36 cellular contexts compared by ENCODE assay signal in the genomic region with DNA sequence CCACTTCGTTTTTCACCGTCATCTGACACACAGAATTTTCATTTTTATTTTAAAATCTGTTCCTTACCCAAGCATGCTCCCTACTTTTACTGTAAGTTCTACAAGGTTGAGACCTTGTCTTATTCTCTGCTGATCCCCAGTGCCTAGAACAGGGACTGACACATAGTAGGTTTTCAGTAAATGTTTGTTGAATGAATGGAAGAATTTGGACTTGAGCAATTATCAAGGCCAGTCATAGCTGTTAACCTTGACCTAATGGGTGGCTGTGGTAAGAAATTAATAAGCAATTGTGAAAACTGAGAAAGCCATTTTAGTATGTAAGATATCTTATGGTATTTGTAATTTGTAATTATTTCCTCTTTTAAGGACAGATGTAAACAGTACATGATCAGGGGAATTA.
DNase-seq lines count a peak whose midpoint lies in the region; ATAC-seq, FAIRE-seq and TF ChIP-seq lines count a peak whose summit lies in the region.
"Had no signal": no experiment of that assay in that cellular context is flagged by ENCODE, and none has a peak within 500 bp of the region (broad histone marks: within the 10 kb centered on the region; RNA-seq: fewer than 3 reads in every experiment).

No MANE protein-coding gene starts in this region.

- no peak overlapping the region for H3K18ac ChIP-seq in mesenchymal stem cell (ENCODE audit: low read depth in 1 of 2, low read length in 2 of 2)

- H3K27ac ChIP-seq in breast epithelium = no peak overlapping the region
- no peak overlapping the region for H3K27ac ChIP-seq in astrocyte (ENCODE audit: low read depth, low read length)
- no peak overlapping the region for H3K27ac ChIP-seq in mesenchymal stem cell (ENCODE audit: low read length, poor library complexity, severe bottlenecking)
- peak overlapping the region in 3 of 4 donors; percentile 19 to 66 (median 24) for H3K27ac ChIP-seq in transverse colon
- H3K27ac ChIP-seq: 22Rv1, cardiac muscle cell, coronary artery, foreskin keratinocyte, neutrophil, psoas muscle, suprapubic skin, VCaP had no signal

- TF ChIP-seq CTCF in MCF 10A (IDR thresholded peaks at IDR 0.05; ENCODE audit: unreplicated experiment) (no peak), breast epithelium (IDR thresholded peaks at IDR 0.05) (no peak), astrocyte (IDR thresholded peaks at IDR 0.05; ENCODE audit: insufficient read depth, low read depth, low read length) (no peak), transverse colon (IDR thresholded peaks at IDR 0.05) (no peak)

- CTCF ChIA-PET in MCF 10A (lab: Yijun Ruan, JAX) = interaction anchor here (0.6 to 2.2 kb wide), 5 partner anchors 12 to 131 kb away, joined by 3 to 6 read pairs (median 3); no protein-coding TSS in a partner anchor
- CTCF ChIA-PET in activated CD8-positive, alpha-beta T cell treated with anti-CD3 and anti-CD28 coated beads, Interleukin-2, amount 10 ng/mL, durations not matched to agents 7 days and 5 days (lab: Charles Lee) = no interaction called here

- peaks cover 3% of the 10 kb centered on the region for H3K79me1 ChIP-seq in mesenchymal stem cell (replicated peaks; ENCODE audit: low read length, poor library complexity, severe bottlenecking)

- no peak for FAIRE-seq in astrocyte (lab: Jason Lieb, UNC)
- FAIRE-seq: GM18507 had no signal

- no peaks in the 10 kb centered on the region for H3K9me3 ChIP-seq in breast epithelium
- no peaks in the 10 kb centered on the region for H3K9me3 ChIP-seq in astrocyte (ENCODE audit: insufficient read depth, low read depth, low read length)
- H3K9me3 ChIP-seq in mesenchymal stem cell (ENCODE audit: control insufficient read depth, low read length) = no peaks in the 10 kb centered on the region
- no peaks in the 10 kb centered on the region for H3K9me3 ChIP-seq in transverse colon
- H3K9me3 ChIP-seq: left ventricle myocardium inferior, neutrophil, psoas muscle, suprapubic skin had no signal

- TF ChIP-seq POLR2A in breast epithelium (IDR thresholded peaks at IDR 0.05) (no peak), transverse colon (IDR thresholded peaks at IDR 0.05) (no peak)

- no peak overlapping the region for H3K4me3 ChIP-seq in breast epithelium
- no peak overlapping the region for H3K4me3 ChIP-seq in astrocyte (ENCODE audit: insufficient read depth, low read depth, low read length)
- H3K4me3 ChIP-seq in mesenchymal stem cell (ENCODE audit: insufficient read depth in 1 of 2, low read depth in 1 of 2, low read length in 2 of 2) = no peak overlapping the region
- H3K4me3 ChIP-seq in transverse colon = no peak overlapping the region
- H3K4me3 ChIP-seq: cardiac muscle cell, coronary artery, left ventricle myocardium inferior, psoas muscle, suprapubic skin had no signal

- H4K91ac ChIP-seq in mesenchymal stem cell (ENCODE audit: low read length) = no peak overlapping the region

- TF ChIP-seq EP300 in transverse colon (IDR thresholded peaks at IDR 0.05; ENCODE audit: low read depth) = no peak

- H2BK120ac ChIP-seq in mesenchymal stem cell (ENCODE audit: low read depth, low read length) = no peak overlapping the region

- peaks cover 97% of the 10 kb centered on the region for H4K20me1 ChIP-seq in astrocyte (ENCODE audit: insufficient read depth, low read length)

- no TSS peak for BruUV-seq in MCF 10A (replicated peaks; lab: Mats Ljungman, UMichigan)

- no peak overlapping the region for H3K9ac ChIP-seq in astrocyte (ENCODE audit: low read length)
- H3K9ac ChIP-seq in mesenchymal stem cell (ENCODE audit: low read length) = peak overlapping the region; percentile 39

- H3K4me2 ChIP-seq in astrocyte (ENCODE audit: low read length) = peak overlapping the region; percentile 16
- H3K4me2 ChIP-seq in mesenchymal stem cell (ENCODE audit: low read length, poor library complexity, severe bottlenecking) = no peak overlapping the region

- no peak overlapping the region for H2BK12ac ChIP-seq in mesenchymal stem cell (ENCODE audit: low read length in 2 of 2)

- 98% methylated on average over 2 of the region's 2 CpGs for WGBS in mesenchymal stem cell
- WGBS in transverse colon (ENCODE audit: low coverage in 1 of 2), 2 donors = 48 to 65% methylated on average over 2 of the region's 2 CpGs

- H3K27me3 Mint-ChIP-seq in MCF 10A (ENCODE audit: insufficient read depth, unreplicated experiment) (no peaks in the 10 kb centered on the region), astrocyte (ENCODE audit: low read depth, unreplicated experiment) (no peaks in the 10 kb centered on the region)
- peaks cover 13% of the 10 kb centered on the region for H3K27me3 Mint-ChIP-seq in activated CD8-positive, alpha-beta T cell treated with anti-CD3 and anti-CD28 coated beads, Interleukin-2, amount 10 ng/mL, durations not matched to agents 7 days and 5 days (ENCODE audit: low read depth)
- H3K27me3 Mint-ChIP-seq: naive B cell; stimulated activated naive B cell treated with anti-CD40 and anti-IgM and Interleukin-4, amounts not matched to agents 10 μg/mL and 1 μg/mL and 100 μg/mL, for 72 hours had no signal

- H3K4ac ChIP-seq in mesenchymal stem cell (ENCODE audit: low read depth in 1 of 2, low read length in 2 of 2) = no peak overlapping the region

- no peaks in the 10 kb centered on the region for H3K27me3 ChIP-seq in breast epithelium
- H3K27me3 ChIP-seq in astrocyte (ENCODE audit: insufficient read depth, low read length) = no peaks in the 10 kb centered on the region
- no peaks in the 10 kb centered on the region for H3K27me3 ChIP-seq in mesenchymal stem cell (ENCODE audit: control insufficient read depth in 1 of 2, insufficient read depth in 1 of 2, low read length in 2 of 2)
- no peaks in the 10 kb centered on the region for H3K27me3 ChIP-seq in transverse colon
- H3K27me3 ChIP-seq: cardiac muscle cell, foreskin keratinocyte, neutrophil, suprapubic skin had no signal

- H2AK5ac ChIP-seq in mesenchymal stem cell (ENCODE audit: low read length, severe bottlenecking) = no peak overlapping the region

- peaks cover 34% of the 10 kb centered on the region for H3K4me1 Mint-ChIP-seq in MCF 10A (ENCODE audit: insufficient read depth, unreplicated experiment)
- H3K4me1 Mint-ChIP-seq in astrocyte (ENCODE audit: low read depth, unreplicated experiment) = peaks cover 42% of the 10 kb centered on the region
- no peaks in the 10 kb centered on the region for H3K4me1 Mint-ChIP-seq in activated CD8-positive, alpha-beta T cell treated with anti-CD3 and anti-CD28 coated beads, Interleukin-2, amount 10 ng/mL, durations not matched to agents 7 days and 5 days (ENCODE audit: low read depth)
- H3K4me1 Mint-ChIP-seq: CD14-positive monocyte had no signal

- H4K8ac ChIP-seq in mesenchymal stem cell (ENCODE audit: low read length) = no peak overlapping the region

- H3K27ac Mint-ChIP-seq in MCF 10A (ENCODE audit: low read depth, unreplicated experiment) (peak overlapping the region; percentile 4), astrocyte (ENCODE audit: unreplicated experiment) (peak overlapping the region; percentile 83)
- H3K27ac Mint-ChIP-seq in activated CD8-positive, alpha-beta T cell treated with anti-CD3 and anti-CD28 coated beads, Interleukin-2, amount 10 ng/mL, durations not matched to agents 7 days and 5 days = no peak overlapping the region
- H3K27ac Mint-ChIP-seq: activated naive CD8-positive, alpha-beta T cell; activated T-helper 2 cell treated with anti-CD3 and anti-CD28 coated beads, Interferon-gamma antibody, Interleukin-2, Interleukin-4, amounts not matched to agents 10 μg/mL and 5 μg/mL and 100 μg/mL, durations not matched to agents 14 hours and 24 hours and 36 hours; CD14-positive monocyte; stimulated activated naive B cell treated with anti-CD40 and anti-IgM and Interleukin-4, amounts not matched to agents 10 μg/mL and 1 μg/mL and 100 μg/mL, for 72 hours had no signal

- no peaks in the 10 kb centered on the region for H3K36me3 ChIP-seq in breast epithelium
- H3K36me3 ChIP-seq in astrocyte (ENCODE audit: insufficient read depth, low read length) = peaks cover 3% of the 10 kb centered on the region
- H3K36me3 ChIP-seq in mesenchymal stem cell (ENCODE audit: control insufficient read depth in 1 of 2, insufficient read depth in 2 of 2, low read depth in 1 of 2, low read length in 2 of 2) = peaks cover 5 to 37% of the 10 kb centered on the region in 2 experiments
- H3K36me3 ChIP-seq in transverse colon = no peaks in the 10 kb centered on the region
- H3K36me3 ChIP-seq: cardiac muscle cell, left ventricle myocardium inferior, neutrophil, suprapubic skin had no signal

- in situ Hi-C loops in transverse colon (cut with MboI; ENCODE audit: low pct_ligation_motif_present in 1 of 4, low pct_unique_long_range_greater_than_20kb in 1 of 4, low sequenced_read_pairs in 3 of 4) = no loop called here

- H2AFZ ChIP-seq in astrocyte (ENCODE audit: low read depth, low read length) (no peak overlapping the region), mesenchymal stem cell (ENCODE audit: low read depth, low read length) (no peak overlapping the region)

- POLR2A ChIA-PET in MCF 10A (lab: Yijun Ruan, JAX) = interaction anchor here (1.0 to 2.8 kb wide), 9 partner anchors 8 to 132 kb away, joined by 3 to 20 read pairs (median 6); no protein-coding TSS in a partner anchor
- POLR2A ChIA-PET in activated CD8-positive, alpha-beta T cell treated with anti-CD3 and anti-CD28 coated beads, Interleukin-2, amount 10 ng/mL, durations not matched to agents 7 days and 5 days (lab: Charles Lee) = no interaction called here

- H2BK5ac ChIP-seq in mesenchymal stem cell (ENCODE audit: low read depth, low read length, poor library complexity, severe bottlenecking) = no peak overlapping the region

- H3K23ac ChIP-seq in mesenchymal stem cell (ENCODE audit: low read length in 2 of 2) = no peak overlapping the region

- H3K4me3 Mint-ChIP-seq in MCF 10A (ENCODE audit: unreplicated experiment) = peak overlapping the region; percentile 2
- H3K4me3 Mint-ChIP-seq in astrocyte (ENCODE audit: unreplicated experiment) = no peak overlapping the region
- H3K4me3 Mint-ChIP-seq in activated CD8-positive, alpha-beta T cell treated with anti-CD3 and anti-CD28 coated beads, Interleukin-2, amount 10 ng/mL, durations not matched to agents 7 days and 5 days = no peak overlapping the region
- H3K4me3 Mint-ChIP-seq: activated naive CD8-positive, alpha-beta T cell; CD14-positive monocyte; naive B cell; stimulated activated naive B cell treated with anti-CD40 and anti-IgM and Interleukin-4, amounts not matched to agents 10 μg/mL and 1 μg/mL and 100 μg/mL, for 72 hours had no signal

- no peaks in the 10 kb centered on the region for H3K4me1 ChIP-seq in breast epithelium
- H3K4me1 ChIP-seq in astrocyte (ENCODE audit: insufficient read depth, low read length) = peaks cover 35% of the 10 kb centered on the region
- H3K4me1 ChIP-seq in mesenchymal stem cell (ENCODE audit: control insufficient read depth, insufficient read depth, low read depth, low read length) = peaks cover 5% of the 10 kb centered on the region
- peaks cover 5 to 80% (median 45%) of the 10 kb centered on the region in 4 donors for H3K4me1 ChIP-seq in transverse colon

- intact Hi-C loops in MCF 10A (cut with micrococcal nuclease) (loop anchor here (2.0 kb wide), 1 partner anchor 70 kb away; no protein-coding TSS in a partner anchor), breast epithelium (cut with DNase I; ENCODE audit: low total_unique reads) (no loop called here), transverse colon (cut with DNase I; ENCODE audit: low total_unique reads) (no loop called here)

- H3K9me3 Mint-ChIP-seq in MCF 10A (ENCODE audit: unreplicated experiment) = no peaks in the 10 kb centered on the region
- no peaks in the 10 kb centered on the region for H3K9me3 Mint-ChIP-seq in astrocyte (ENCODE audit: unreplicated experiment)
- no peaks in the 10 kb centered on the region for H3K9me3 Mint-ChIP-seq in activated CD8-positive, alpha-beta T cell treated with anti-CD3 and anti-CD28 coated beads, Interleukin-2, amount 10 ng/mL, durations not matched to agents 7 days and 5 days (ENCODE audit: insufficient read depth)
- H3K9me3 Mint-ChIP-seq: activated T-helper 2 cell treated with anti-CD3 and anti-CD28 coated beads, Interferon-gamma antibody, Interleukin-2, Interleukin-4, amounts not matched to agents 10 μg/mL and 5 μg/mL and 100 μg/mL, durations not matched to agents 14 hours and 24 hours and 36 hours; CD14-positive monocyte; naive B cell; stimulated activated naive B cell treated with anti-CD40 and anti-IgM and Interleukin-4, amounts not matched to agents 10 μg/mL and 1 μg/mL and 100 μg/mL, for 72 hours had no signal

- H3K36me3 Mint-ChIP-seq in MCF 10A (ENCODE audit: insufficient read depth, unreplicated experiment) (peaks cover 5% of the 10 kb centered on the region), astrocyte (ENCODE audit: low read depth, unreplicated experiment) (no peaks in the 10 kb centered on the region)
- no peaks in the 10 kb centered on the region for H3K36me3 Mint-ChIP-seq in activated CD8-positive, alpha-beta T cell treated with anti-CD3 and anti-CD28 coated beads, Interleukin-2, amount 10 ng/mL, durations not matched to agents 7 days and 5 days (ENCODE audit: low read depth)
- H3K36me3 Mint-ChIP-seq: activated naive CD8-positive, alpha-beta T cell; CD14-positive monocyte had no signal

- H3K79me2 ChIP-seq in astrocyte (ENCODE audit: insufficient read depth, low read length) = peaks cover 100% of the 10 kb centered on the region

- ATAC-seq in activated CD8-positive, alpha-beta T cell treated with anti-CD3 and anti-CD28 coated beads, Interleukin-2, amount 10 ng/mL, durations not matched to agents 7 days and 5 days = no peak
- ATAC-seq: stimulated activated naive B cell treated with anti-CD40 and anti-IgM and Interleukin-4, amounts not matched to agents 10 μg/mL and 1 μg/mL and 100 μg/mL, for 72 hours had no signal

- H2BK15ac ChIP-seq in mesenchymal stem cell (ENCODE audit: low read depth, poor library complexity, severe bottlenecking) = no peak overlapping the region

- H3K14ac ChIP-seq in mesenchymal stem cell (ENCODE audit: low read length in 2 of 2) = no peak overlapping the region

- DNase-seq in MCF 10A (ENCODE audit: unreplicated experiment) (no peak), breast epithelium (ENCODE audit: low spot score in 2 of 2) (no peak), astrocyte (ENCODE audit: low read depth) (no peak), mesenchymal stem cell (no peak), transverse colon (no peak), activated gamma-delta T cell treated with Interleukin-2 at 50 U/mL for 16 hours (no peak), SKM-1 treated with dmso at 0.1 percent for 144 hours (lab: John Stamatoyannopoulos, UW; ENCODE audit: unreplicated experiment) (no peak)
- DNase-seq in activated CD8-positive, alpha-beta T cell treated with anti-CD3 and anti-CD28 coated beads, Interleukin-2, amount 10 ng/mL, durations not matched to agents 7 days and 5 days = no peak
- DNase-seq: activated CD4-positive, alpha-beta T cell treated with anti-CD3 and anti-CD28 coated beads for 4 hours; activated T-cell treated with anti-CD3 and anti-CD28 coated beads for 4 hours; aorta; Calu3; DMS79 treated with DMSO at 0.1 percent for 48 hours; effector CD8-positive, alpha-beta T cell; head of caudate nucleus; Kasumi-1; left ventricle myocardium inferior; naive B cell; NCI-H1436 treated with DMSO at 0.1 percent for 48 hours; NCI-H2081 treated with DMSO at 0.1 percent for 48 hours; NCI-H69; psoas muscle; SIG-M5; stimulated activated naive B cell treated with anti-CD40 and anti-IgM and Interleukin-4, amounts not matched to agents 10 μg/mL and 1 μg/mL and 100 μg/mL, for 72 hours; T-helper 9 cell had no signal

Comparison
In these comparisons a context has a peak if more than half of its experiments do, and no peak if none do; other contexts are left out.
1. H3K27ac ChIP-seq: peak in transverse colon (3 of 4); none in breast epithelium (0 of 2), astrocyte (single experiment) and mesenchymal stem cell (single experiment).